In genomic region chr15:52112203-52112750, GRCh38 we compare ENCODE assay signal across 9 cellular contexts. TPM values are rescaled to one million over a fixed set of nuclear protein-coding genes. Genes with fewer than 3 reads are reported as not detected.
DNase-seq lines count a peak whose midpoint lies in the region; ATAC-seq and TF ChIP-seq lines count a peak whose summit lies in the region.
"Had no signal": no experiment of that assay in that cellular context is flagged by ENCODE, and none has a peak within 500 bp of the region (broad histone marks: within the 10 kb centered on the region; RNA-seq: fewer than 3 reads in every experiment).

No MANE protein-coding gene starts in this region.

- no peak for TF ChIP-seq POLR2A in right lobe of liver (IDR thresholded peaks at IDR 0.05)

- peak; percentile 7 for DNase-seq in SW480 (ENCODE audit: low spot score)
- DNase-seq in astrocyte of the spinal cord (ENCODE audit: low read depth, low spot score), result no peak
- peak; percentile 62 to 68 (median 66) for DNase-seq in right lobe of liver
- peak; percentile 40 for DNase-seq in stimulated activated naive CD4-positive, alpha-beta T cell treated with Interleukin-2 at 50 U/mL for 16 hours (lab: John Stamatoyannopoulos, UW)
- DNase-seq in occipital lobe (lab: John Stamatoyannopoulos, UW), result no peak
- DNase-seq in DMS79 (lab: John Stamatoyannopoulos, UW), result no peak

- in situ Hi-C loops in astrocyte of the spinal cord (cut with HindIII; ENCODE audit: low sequenced_read_pairs), result no loop called here

- H3K27me3 ChIP-seq in right lobe of liver, result no peaks in the 10 kb centered on the region

- no peaks in the 10 kb centered on the region for H3K36me3 ChIP-seq in right lobe of liver

- intact Hi-C loops in right lobe of liver (cut with DNase I), result no loop called here

- peak overlapping the region; percentile 43 to 73 (median 73) for H3K27ac ChIP-seq in right lobe of liver

- H3K9me3 ChIP-seq in right lobe of liver, result no peaks in the 10 kb centered on the region

- peaks cover 0 to 18% (median 6%) of the 10 kb centered on the region in 4 donors for H3K4me1 ChIP-seq in right lobe of liver

- H3K4me3 ChIP-seq in GM12875 (ENCODE audit: low read depth, low read length) (peak overlapping the region; percentile 59), astrocyte of the spinal cord (ENCODE audit: low read depth, low read length) (peak overlapping the region; percentile 37), right lobe of liver (peak overlapping the region; percentile 30 to 53 (median 41))

- WGBS in right lobe of liver (ENCODE audit: insufficient coverage, low coverage, low lambda C conversion rate, missing lambda C conversion rate), result 23% methylated on average over 12 of the region's 61 CpGs

- ATAC-seq in right lobe of liver (peak; percentile 47 to 71 (median 51)), HG03565 (IDR thresholded peaks at IDR 0.05; ENCODE audit: unreplicated experiment) (no peak)

- 0 out of 2 replicates have a peak, but pooled peaks have one; percentile 10 for TF ChIP-seq CTCF in GM12875 (IDR thresholded peaks at IDR 0.05; ENCODE audit: borderline replicate concordance, insufficient read depth, low read depth, low read length)
- TF ChIP-seq CTCF in astrocyte of the spinal cord (IDR thresholded peaks at IDR 0.05; ENCODE audit: low read depth, low read length), result no peak
- TF ChIP-seq CTCF in right lobe of liver (IDR thresholded peaks at IDR 0.05), result no peak

RNA-seq across cellular contexts. Expression of gene BCL2L10, which starts 0.3 kb away (rescaled TPM):
- total RNA-seq in right lobe of liver (1 to 10 TPM; 1.8 to 3.9 (median 2.6) TPM), occipital lobe (0.31 TPM)
- total RNA-seq: HT1080 had no signal

Comparison
In these comparisons a context has a peak if more than half of its experiments do, and no peak if none do; other contexts are left out.
1. DNase-seq: peak in SW480 (single experiment), right lobe of liver (3 of 3) and stimulated activated naive CD4-positive, alpha-beta T cell treated with Interleukin-2 at 50 U/mL for 16 hours (single experiment); none in astrocyte of the spinal cord (single experiment), occipital lobe (single experiment) and DMS79 (single experiment).
2. Peak in every context shown above with its lines, with median percentiles within 50 percentile points of each other: H3K4me3 ChIP-seq.